Comparison of ENCODE assay signal across 11 cellular contexts in the genomic region with DNA sequence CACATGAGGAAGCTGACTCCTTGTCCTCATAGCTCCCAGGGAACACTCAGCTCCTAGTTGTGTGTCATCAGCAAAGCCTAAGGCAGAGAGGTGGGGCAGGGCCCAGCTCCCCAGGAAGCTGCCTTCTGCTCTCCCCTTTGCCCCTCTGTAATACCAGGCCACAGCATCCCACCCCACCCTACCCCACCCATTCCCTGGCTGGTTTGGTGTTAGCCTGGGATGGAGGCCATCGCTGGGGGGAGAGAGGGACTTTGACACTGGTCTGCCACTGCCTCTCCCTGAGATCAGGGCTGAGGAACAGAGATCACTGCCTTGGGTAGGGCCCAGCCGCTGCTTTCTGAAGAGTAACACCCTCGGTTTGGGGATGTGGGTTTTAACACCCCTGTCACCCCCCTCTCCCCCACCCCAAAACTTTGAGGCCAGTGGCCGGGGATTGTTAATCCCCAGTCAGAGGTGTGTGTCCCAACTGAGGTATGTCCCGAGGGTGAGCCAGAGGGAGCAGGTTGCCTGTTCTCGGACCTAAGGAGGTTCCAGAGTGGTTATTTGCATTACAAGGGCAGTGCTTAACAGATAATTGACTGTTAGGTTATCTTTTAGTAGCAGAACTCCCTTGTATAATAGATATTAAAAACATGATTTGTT. TPM values are rescaled to one million over a fixed set of nuclear protein-coding genes. Genes with fewer than 3 reads are reported as not detected.
DNase-seq lines count a peak whose midpoint lies in the region; ATAC-seq and TF ChIP-seq lines count a peak whose summit lies in the region.
"Had no signal": no experiment of that assay in that cellular context is flagged by ENCODE, and none has a peak within 500 bp of the region (broad histone marks: within the 10 kb centered on the region; RNA-seq: fewer than 3 reads in every experiment).

No MANE protein-coding gene starts in this region.

- ATAC-seq in Panc1 (peak; percentile 45; the same call in 1 of the 2 replicates), GM18909 (IDR thresholded peaks at IDR 0.05; ENCODE audit: poor library complexity, unreplicated experiment) (no peak)

- no peaks in the 10 kb centered on the region for H3K36me3 ChIP-seq in Panc1 (ENCODE audit: control insufficient read depth, insufficient read depth, low read length)
- H3K36me3 ChIP-seq: SJSA1 had no signal

- no peak for TF ChIP-seq CTCF in Panc1 (IDR thresholded peaks at IDR 0.05)

- DNase-seq in activated CD8-positive, alpha-beta memory T cell treated with anti-CD3 and anti-CD28 coated beads for 24 hours, result peak; percentile 57
- DNase-seq in activated CD8-positive, alpha-beta memory T cell treated with anti-CD3 and anti-CD28 coated beads, Interleukin-2, amount 50 U/mL, for 4 hours, result no peak
- DNase-seq in Panc1 (ENCODE audit: low read depth, low spot score) (no peak), epithelial cell of prostate (ENCODE audit: low read depth, low spot score) (no peak), DMS79 treated with DMSO at 0.1 percent for 48 hours (lab: John Stamatoyannopoulos, UW) (no peak), SW480 (ENCODE audit: low spot score) (no peak)
- peak; percentile 30 for DNase-seq in stimulated activated CD8-positive, alpha-beta memory T cell treated with anti-CD3 and anti-CD28 coated beads, Interleukin-4, amount 100 ng/mL, for 48 hours
- DNase-seq: NCI-H1436 treated with DMSO at 0.1 percent for 48 hours, nucleus accumbens had no signal

- no peaks in the 10 kb centered on the region for H3K9me3 ChIP-seq in Panc1 (ENCODE audit: control insufficient read depth, insufficient read depth, low read depth, low read length)
- H3K9me3 ChIP-seq: SJSA1 had no signal

- H3K4me1 ChIP-seq in Panc1 (ENCODE audit: control insufficient read depth, insufficient read depth, low read length), result no peaks in the 10 kb centered on the region
- H3K4me1 ChIP-seq: SJSA1 had no signal

- H3K27me3 ChIP-seq in Panc1 (ENCODE audit: control insufficient read depth, insufficient read depth, low read length), result no peaks in the 10 kb centered on the region
- H3K27me3 ChIP-seq: SJSA1 had no signal

- no peak overlapping the region for H3K4me3 ChIP-seq in Panc1 (ENCODE audit: low read depth in 2 of 2, low read length in 2 of 2)
- H3K4me3 ChIP-seq: SJSA1 had no signal

- POLR2A ChIA-PET in Panc1 (lab: Charles Lee), result no interaction called here

- H3K27ac ChIP-seq in Panc1 (ENCODE audit: low read length) (no peak overlapping the region), epithelial cell of prostate (peak overlapping the region; percentile 38)
- H3K27ac ChIP-seq: SJSA1 had no signal

- intact Hi-C loops in Panc1 (cut with micrococcal nuclease; ENCODE audit: unreplicated experiment), result no loop called here

- in situ Hi-C loops in Panc1 (cut with HindIII; ENCODE audit: low pct_unique_long_range_greater_than_20kb, low sequenced_read_pairs), result no loop called here

- BruUV-seq in Panc1 (replicated peaks; lab: Mats Ljungman, UMichigan), result no TSS peak

- CTCF ChIA-PET in Panc1 (lab: Charles Lee), result interaction anchor here (0.6 kb wide), 1 partner anchor 54 kb away, joined by 4 read pairs; no protein-coding TSS in a partner anchor

RNA-seq across cellular contexts. Expression of a gene that starts 41.4 kb away (rescaled TPM):
- 13.1 TPM for total RNA-seq in Panc1 (2021; ENCODE audit: unreplicated experiment)
- 7.0 TPM for polyA plus RNA-seq in Panc1 (2012; ENCODE audit: insufficient read length)

Comparison
In these comparisons a context has a peak if more than half of its experiments do, and no peak if none do; other contexts are left out.
1. DNase-seq: peak in activated CD8-positive, alpha-beta memory T cell treated with anti-CD3 and anti-CD28 coated beads for 24 hours (single experiment) and stimulated activated CD8-positive, alpha-beta memory T cell treated with anti-CD3 and anti-CD28 coated beads, Interleukin-4, amount 100 ng/mL, for 48 hours (single experiment); none in activated CD8-positive, alpha-beta memory T cell treated with anti-CD3 and anti-CD28 coated beads, Interleukin-2, amount 50 U/mL, for 4 hours (single experiment), Panc1 (single experiment), epithelial cell of prostate (single experiment), DMS79 treated with DMSO at 0.1 percent for 48 hours (single experiment) and SW480 (single experiment).